19 cellular contexts compared by ENCODE assay signal in the genomic region with DNA sequence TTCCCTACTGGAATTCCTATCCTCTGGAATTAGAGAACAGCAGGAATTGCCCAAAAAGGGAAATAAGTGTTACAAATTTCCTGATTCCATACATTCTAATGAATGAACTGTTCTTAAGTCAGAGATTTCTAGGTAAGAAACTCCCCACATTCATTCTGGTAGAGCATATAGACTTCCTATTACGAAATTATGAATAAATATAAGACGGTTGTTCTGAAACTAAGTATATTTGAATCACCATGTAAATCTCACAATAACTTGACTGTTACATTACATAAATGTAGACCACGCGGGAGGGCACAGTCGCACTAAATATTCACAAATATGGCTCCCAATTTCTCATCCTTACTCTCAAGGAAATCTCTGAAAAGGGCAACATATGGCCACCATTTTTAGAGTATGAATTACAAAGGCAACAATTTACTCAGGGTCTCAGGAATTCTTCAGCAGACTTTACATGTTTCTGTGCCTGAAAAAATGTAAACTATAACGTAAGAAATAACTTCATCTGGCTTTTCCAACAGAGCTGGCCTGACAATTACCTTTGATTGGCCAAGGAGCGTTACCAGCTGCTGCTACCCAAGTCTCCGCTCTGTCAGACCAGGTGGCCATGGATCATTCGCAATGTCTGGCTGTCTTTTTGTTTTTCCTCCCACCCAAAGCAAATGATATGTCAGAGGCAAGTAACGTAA.
A peak's percentile ranks its signal among the peaks of the same experiment; 100 is the strongest.
DNase-seq lines count a peak whose midpoint lies in the region; ATAC-seq and TF ChIP-seq lines count a peak whose summit lies in the region.
"Had no signal": no experiment of that assay in that cellular context is flagged by ENCODE, and none has a peak within 500 bp of the region (broad histone marks: within the 10 kb centered on the region; RNA-seq: fewer than 3 reads in every experiment).

No MANE protein-coding gene starts in this region.

- H3K18ac ChIP-seq in IMR-90 (ENCODE audit: low read depth, low read length): no peak overlapping the region

- no peak for TF ChIP-seq POLR2A in HCT116 (IDR thresholded peaks at IDR 0.05; ENCODE audit: borderline replicate concordance, extremely low read depth, insufficient read depth, insufficient read length)
- TF ChIP-seq POLR2A in IMR-90 (IDR thresholded peaks at IDR 0.05; ENCODE audit: low read depth, low read length): no peak

- in situ Hi-C loops in IMR-90 (cut with MboI; ENCODE audit: low sequenced_read_pairs): loop anchor here (25.0 kb wide), 1 partner anchor 450 kb away; a partner anchor contains a TSS

- H3K4me2 ChIP-seq in HCT116 (ENCODE audit: low read length): no peak overlapping the region
- H3K4me2 ChIP-seq in IMR-90 (ENCODE audit: low read depth, low read length): no peak overlapping the region
- H3K4me2 ChIP-seq: BLaER1 treated with 17β-estradiol and CSF1 and Interleukin-3, amounts not matched to agents 10 nM and 100 nM had no signal

- H3K9ac ChIP-seq in HCT116 (ENCODE audit: low read length) (no peak overlapping the region), IMR-90 (ENCODE audit: low read depth, low read length) (no peak overlapping the region)
- H3K9ac ChIP-seq: BLaER1 treated with 17β-estradiol and CSF1 and Interleukin-3, amounts not matched to agents 10 nM and 100 nM had no signal

- RAD21 ChIA-PET in HCT116 (lab: Charles Lee; ENCODE audit: low non-redundant PET in 1 of 2, low total read pairs in 2 of 2, uncharacterized antibody in 2 of 2, unreplicated experiment in 2 of 2): no interaction called here

- H3K27me3 ChIP-seq in HCT116 (ENCODE audit: insufficient read depth, low read length) (no peaks in the 10 kb centered on the region), IMR-90 (ENCODE audit: control insufficient read depth, insufficient read depth, low read length) (no peaks in the 10 kb centered on the region)
- H3K27me3 ChIP-seq: BLaER1 treated with 17β-estradiol and CSF1 and Interleukin-3, amounts not matched to agents 10 nM and 100 nM had no signal

- no peak overlapping the region; the same call in 1 of the 2 replicates for H3K14ac ChIP-seq in IMR-90 (replicated peaks; ENCODE audit: low read depth, low read length)

- peak overlapping the region; percentile 88 for H3K27ac ChIP-seq in HCT116 (ENCODE audit: low read depth, low read length)
- H3K27ac ChIP-seq in IMR-90 (ENCODE audit: insufficient read depth, low read length): no peak overlapping the region
- H3K27ac ChIP-seq: BLaER1 treated with 17β-estradiol and CSF1 and Interleukin-3, amounts not matched to agents 10 nM and 100 nM; C4-2B had no signal

- H4K91ac ChIP-seq in IMR-90 (ENCODE audit: insufficient read depth, low read depth, low read length): no peak overlapping the region; the same call in 1 of the 2 replicates

- H3K27ac Mint-ChIP-seq in glutamatergic neuron (ENCODE audit: unreplicated experiment): peak overlapping the region; percentile 59
- H3K27ac Mint-ChIP-seq in stimulated activated effector memory CD8-positive, alpha-beta T cell treated with anti-CD3 and anti-CD28 coated beads, Interleukin-12 subunit alpha, Interleukin-12 subunit beta, amount 100 ng/mL, for 72 hours: no peak overlapping the region
- H3K27ac Mint-ChIP-seq: B cell; CD4-positive, alpha-beta T cell; CD8-positive, alpha-beta T cell had no signal

- WGBS in IMR-90 (ENCODE audit: extremely low coverage in 2 of 2, insufficient read length in 1 of 2), 2 experiments: 80% methylated on average over 2 of the region's 10 CpGs; no CpG with 5 or more reads in 1 of the 2 experiments

- H3K4me1 Mint-ChIP-seq in glutamatergic neuron (ENCODE audit: low read depth, unreplicated experiment): peaks cover 8% of the 10 kb centered on the region
- H3K4me1 Mint-ChIP-seq in stimulated activated effector memory CD8-positive, alpha-beta T cell treated with anti-CD3 and anti-CD28 coated beads, Interleukin-12 subunit alpha, Interleukin-12 subunit beta, amount 100 ng/mL, for 72 hours: peaks cover 10% of the 10 kb centered on the region
- H3K4me1 Mint-ChIP-seq: B cell had no signal

- H3K23ac ChIP-seq in IMR-90 (ENCODE audit: low read depth, low read length): no peak overlapping the region

- no peak overlapping the region; a peak in 1 of 4 replicates for H4K8ac ChIP-seq in IMR-90 (ENCODE audit: low read depth in 2 of 2, low read length in 2 of 2)

- no peaks in the 10 kb centered on the region for H4K20me1 ChIP-seq in HCT116 (ENCODE audit: insufficient read depth)
- no peaks in the 10 kb centered on the region for H4K20me1 ChIP-seq in IMR-90 (ENCODE audit: insufficient read depth, low read length)
- H4K20me1 ChIP-seq: BLaER1 treated with 17β-estradiol and CSF1 and Interleukin-3, amounts not matched to agents 10 nM and 100 nM had no signal

- H3K27me3 Mint-ChIP-seq in glutamatergic neuron (ENCODE audit: unreplicated experiment): peaks cover 2% of the 10 kb centered on the region
- H3K27me3 Mint-ChIP-seq: B cell; CD4-positive, alpha-beta T cell had no signal

- H2BK20ac ChIP-seq in IMR-90 (ENCODE audit: low read depth, low read length): no peak overlapping the region

- H3K4ac ChIP-seq in IMR-90 (ENCODE audit: low read depth, low read length): 0 out of 2 replicates have a peak overlapping the region, but pooled peaks have one; percentile 20

- TF ChIP-seq CTCF in HCT116 (IDR thresholded peaks at IDR 0.05 in 2 of 3, conservative IDR thresholded peaks at IDR 0.05 in 1 of 3; ENCODE audit: borderline replicate concordance in 1 of 3, insufficient read depth in 1 of 3, low read depth in 2 of 3, low read length in 2 of 3): no peak
- TF ChIP-seq CTCF in IMR-90 (conservative IDR thresholded peaks at IDR 0.05; ENCODE audit: low read depth, low read length): no peak
- TF ChIP-seq CTCF in glutamatergic neuron (IDR thresholded peaks at IDR 0.05; ENCODE audit: partially characterized antibody, unreplicated experiment): no peak

- H3K4me3 ChIP-seq in HCT116 (replicated peaks in 1 of 2; ENCODE audit: low read depth in 1 of 2, low read length in 2 of 2) (no peak overlapping the region), IMR-90 (ENCODE audit: insufficient read depth, low read depth, low read length) (no peak overlapping the region)
- H3K4me3 ChIP-seq: BLaER1 treated with 17β-estradiol and CSF1 and Interleukin-3, amounts not matched to agents 10 nM and 100 nM; GM12878 had no signal

- no peaks in the 10 kb centered on the region for H3K9me2 ChIP-seq in HCT116 (ENCODE audit: insufficient read depth)

- ATAC-seq in HCT116 (no peak), IMR-90 (ENCODE audit: low read depth) (peak; percentile 63)
- peak; percentile 62 for ATAC-seq in stimulated activated effector memory CD8-positive, alpha-beta T cell treated with anti-CD3 and anti-CD28 coated beads, Interleukin-12 subunit alpha, Interleukin-12 subunit beta, amount 100 ng/mL, for 72 hours
- ATAC-seq: CD8-positive, alpha-beta T cell; GM12878 had no signal

- H4K5ac ChIP-seq in IMR-90 (ENCODE audit: low read depth, low read length): no peak overlapping the region; the same call in 1 of the 2 replicates

- no peak overlapping the region for H2AFZ ChIP-seq in HCT116 (ENCODE audit: low read depth, low read length, poor library complexity, severe bottlenecking)
- peak overlapping the region; percentile 63 for H2AFZ ChIP-seq in IMR-90 (replicated peaks; ENCODE audit: low read length, poor library complexity)

- BruUV-seq in HCT116 (replicated peaks; lab: Mats Ljungman, UMichigan) (no TSS peak), IMR-90 (replicated peaks; lab: Mats Ljungman, UMichigan) (no TSS peak)

- no peak overlapping the region for H3K4me3 Mint-ChIP-seq in glutamatergic neuron (ENCODE audit: unreplicated experiment)
- H3K4me3 Mint-ChIP-seq in stimulated activated effector memory CD8-positive, alpha-beta T cell treated with anti-CD3 and anti-CD28 coated beads, Interleukin-12 subunit alpha, Interleukin-12 subunit beta, amount 100 ng/mL, for 72 hours: no peak overlapping the region
- H3K4me3 Mint-ChIP-seq: B cell; CD4-positive, alpha-beta T cell; CD8-positive, alpha-beta T cell had no signal

- H2AK5ac ChIP-seq in IMR-90 (ENCODE audit: low read depth, low read length): 0 out of 2 replicates have a peak overlapping the region, but pooled peaks have one; percentile 11

- dilution Hi-C loops in IMR-90 (cut with HindIII; ENCODE audit: low sequenced_read_pairs, unreplicated experiment): no loop called here

- H3K36me3 ChIP-seq in HCT116 (ENCODE audit: control insufficient read depth in 1 of 2, insufficient read depth in 2 of 2, low read length in 2 of 2): no peaks in the 10 kb centered on the region
- no peaks in the 10 kb centered on the region for H3K36me3 ChIP-seq in IMR-90 (ENCODE audit: control insufficient read depth, insufficient read depth, low read length)
- H3K36me3 ChIP-seq: BLaER1 treated with 17β-estradiol and CSF1 and Interleukin-3, amounts not matched to agents 10 nM and 100 nM had no signal

- H3K9me3 ChIP-seq in HCT116 (ENCODE audit: control insufficient read depth in 1 of 2, insufficient read depth in 1 of 2, low read depth in 1 of 2, low read length in 2 of 2) (no peaks in the 10 kb centered on the region), IMR-90 (ENCODE audit: control insufficient read depth, insufficient read depth, low read length) (no peaks in the 10 kb centered on the region)
- H3K9me3 ChIP-seq: BLaER1 treated with 17β-estradiol and CSF1 and Interleukin-3, amounts not matched to agents 10 nM and 100 nM; Caco-2 had no signal

- intact Hi-C loops in HCT116 (cut with micrococcal nuclease) (no loop called here), IMR-90 (cut with micrococcal nuclease) (no loop called here)

- no peaks in the 10 kb centered on the region for H3K79me1 ChIP-seq in IMR-90 (ENCODE audit: low read depth in 1 of 2, low read length in 2 of 2)

- 0 out of 2 replicates have a peak overlapping the region, but pooled peaks have one; percentile 37 for H2BK120ac ChIP-seq in IMR-90 (ENCODE audit: low read depth, low read length)

- CTCF ChIA-PET in HCT116 (lab: Charles Lee): no interaction called here
- CTCF ChIA-PET in IMR-90 (lab: Yijun Ruan, JAX): no interaction called here

- peak overlapping the region; percentile 41 for H2BK5ac ChIP-seq in IMR-90 (ENCODE audit: low read depth, low read length, poor library complexity, severe bottlenecking)

- no peaks in the 10 kb centered on the region for H3K9me1 ChIP-seq in IMR-90 (ENCODE audit: insufficient read depth, low read length)

- TF ChIP-seq RAD21 in HCT116 (IDR thresholded peaks at IDR 0.05; ENCODE audit: low read depth) (no peak), IMR-90 (IDR thresholded peaks at IDR 0.05; ENCODE audit: low read length) (no peak)

- H3K4me1 ChIP-seq in HCT116 (ENCODE audit: control insufficient read depth in 1 of 2, insufficient read depth in 2 of 2, low read length in 2 of 2) (peaks cover 32 to 38% of the 10 kb centered on the region in 2 experiments), IMR-90 (ENCODE audit: control insufficient read depth, insufficient read depth, low read length) (peaks cover 2% of the 10 kb centered on the region; the same call in 1 of the 2 replicates)
- H3K4me1 ChIP-seq: Caco-2 had no signal

- peaks cover 2% of the 10 kb centered on the region; the same call in 1 of the 2 replicates for H3K79me2 ChIP-seq in HCT116 (ENCODE audit: insufficient read depth, low read length)

- no peaks in the 10 kb centered on the region for H3K9me3 Mint-ChIP-seq in glutamatergic neuron (ENCODE audit: unreplicated experiment)
- H3K9me3 Mint-ChIP-seq in stimulated activated effector memory CD8-positive, alpha-beta T cell treated with anti-CD3 and anti-CD28 coated beads, Interleukin-12 subunit alpha, Interleukin-12 subunit beta, amount 100 ng/mL, for 72 hours: no peaks in the 10 kb centered on the region
- H3K9me3 Mint-ChIP-seq: CD4-positive, alpha-beta T cell; CD8-positive, alpha-beta T cell had no signal

- DNase-seq in HCT116 (ENCODE audit: low read depth, low spot score) (no peak), IMR-90 (peak; percentile 57), glutamatergic neuron (no peak), SIG-M5 treated with dmso at 0.1 percent for 504 hours (lab: John Stamatoyannopoulos, UW; ENCODE audit: unreplicated experiment) (no peak), AML-193 (lab: John Stamatoyannopoulos, UW) (no peak)
- no peak for DNase-seq in stimulated activated effector memory CD8-positive, alpha-beta T cell treated with anti-CD3 and anti-CD28 coated beads, Interleukin-12 subunit alpha, Interleukin-12 subunit beta, amount 100 ng/mL, for 72 hours (ENCODE audit: low spot score in 2 of 2)
- no peak for DNase-seq in effector CD8-positive, alpha-beta T cell (lab: John Stamatoyannopoulos, UW)
- DNase-seq: 8988T; ACHN; Caco-2; Calu3; CD4-positive, alpha-beta T cell; CD8-positive, alpha-beta T cell; DMS79 treated with DMSO at 0.1 percent for 48 hours; GF-D8 had no signal

- POLR2A ChIA-PET in HCT116 (lab: Charles Lee) (no interaction called here), IMR-90 (lab: Charles Lee; ENCODE audit: unreplicated experiment) (no interaction called here)

- H3K36me3 Mint-ChIP-seq in glutamatergic neuron (ENCODE audit: unreplicated experiment): no peaks in the 10 kb centered on the region
- no peaks in the 10 kb centered on the region for H3K36me3 Mint-ChIP-seq in stimulated activated effector memory CD8-positive, alpha-beta T cell treated with anti-CD3 and anti-CD28 coated beads, Interleukin-12 subunit alpha, Interleukin-12 subunit beta, amount 100 ng/mL, for 72 hours

- H3K56ac ChIP-seq in IMR-90 (ENCODE audit: extremely low read depth, insufficient read depth, low read length): no peak overlapping the region

- H2BK15ac ChIP-seq in IMR-90 (ENCODE audit: low read depth, low read length): peak overlapping the region; percentile 74; the same call in 1 of the 3 replicates

- no peak overlapping the region for H2AK9ac ChIP-seq in IMR-90 (replicated peaks; ENCODE audit: low read depth, low read length, poor library complexity)
